8 cellular contexts compared by ENCODE assay signal in the genomic region with DNA sequence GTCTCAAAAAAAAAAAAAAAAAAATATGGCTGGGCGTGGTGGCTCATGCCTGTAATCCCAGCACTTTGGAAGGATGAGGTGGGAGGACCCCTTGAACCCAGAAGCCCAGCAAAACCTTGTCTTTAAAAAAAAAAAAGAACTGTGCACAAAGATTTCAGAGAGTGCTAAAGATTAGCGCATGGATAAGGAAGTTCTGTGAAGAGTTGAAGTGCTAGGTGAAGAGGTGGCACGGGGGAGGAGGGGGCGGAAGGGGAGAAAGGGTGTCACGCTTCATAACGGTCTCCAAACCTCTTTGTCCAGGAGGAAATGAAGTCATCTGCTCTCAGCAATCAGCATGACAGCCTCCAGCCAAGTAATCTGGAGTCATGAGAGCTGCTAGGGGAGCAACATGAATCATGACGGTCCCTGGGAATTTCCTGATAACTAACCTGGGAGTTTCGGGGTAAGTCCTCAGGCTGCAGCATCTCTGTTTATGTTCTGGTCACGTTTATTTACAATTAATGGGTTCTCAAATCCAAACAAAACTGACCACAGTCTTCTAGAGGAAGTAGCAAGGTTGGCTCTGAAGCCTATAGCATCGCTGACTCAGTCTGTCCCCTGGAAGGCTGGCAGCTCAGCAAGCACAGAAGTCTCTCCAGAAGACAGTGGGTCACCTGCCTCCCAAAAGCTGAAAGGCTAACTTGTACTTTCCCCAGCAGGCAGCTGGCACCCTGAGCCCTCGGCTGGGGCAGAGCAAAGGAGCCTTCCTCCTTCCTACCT. TPM values are rescaled to one million over a fixed set of nuclear protein-coding genes. Genes with fewer than 3 reads are reported as not detected.
DNase-seq lines count a peak whose midpoint lies in the region; ATAC-seq, FAIRE-seq and TF ChIP-seq lines count a peak whose summit lies in the region.
"Had no signal": no experiment of that assay in that cellular context is flagged by ENCODE, and none has a peak within 500 bp of the region (broad histone marks: within the 10 kb centered on the region; RNA-seq: fewer than 3 reads in every experiment).

No MANE protein-coding gene starts in this region.

- peak; percentile 41 for ATAC-seq in GM18519 (IDR thresholded peaks at IDR 0.05; ENCODE audit: low FRiP score, unreplicated experiment)
- peak; percentile 44 for ATAC-seq in HG03460 (IDR thresholded peaks at IDR 0.05; ENCODE audit: unreplicated experiment)
- ATAC-seq in T-helper 17 cell, result peak; percentile 47
- peak; percentile 57 for ATAC-seq in upper lobe of right lung

- no peak for TF ChIP-seq CTCF in bronchial epithelial cell (IDR thresholded peaks at IDR 0.05; ENCODE audit: insufficient read depth, low read length, severe bottlenecking)
- no peak for TF ChIP-seq CTCF in upper lobe of right lung (IDR thresholded peaks at IDR 0.05)

- peak overlapping the region; percentile 43 for H3K4me3 Mint-ChIP-seq in T-helper 17 cell

- H3K4me1 Mint-ChIP-seq in T-helper 17 cell, result peaks cover 19% of the 10 kb centered on the region

- peaks cover 2% of the 10 kb centered on the region for H3K36me3 Mint-ChIP-seq in T-helper 17 cell (ENCODE audit: low read depth)

- no peaks in the 10 kb centered on the region for H3K9me3 ChIP-seq in T-helper 17 cell (ENCODE audit: control insufficient read depth, low read length, poor library complexity, severe bottlenecking)
- H3K9me3 ChIP-seq in mucosa of rectum (ENCODE audit: control insufficient read depth in 2 of 2, low read length in 2 of 2), result no peaks in the 10 kb centered on the region
- H3K9me3 ChIP-seq in upper lobe of right lung, result no peaks in the 10 kb centered on the region

- H3K27ac ChIP-seq in mucosa of rectum (ENCODE audit: low read depth in 2 of 2, low read length in 2 of 2), result peak overlapping the region; percentile 59 to 74
- H3K27ac ChIP-seq in upper lobe of right lung, result peak overlapping the region; percentile 72

- no peak for FAIRE-seq in bronchial epithelial cell (lab: Jason Lieb, UNC)
- FAIRE-seq: endometrium had no signal

- peaks cover 28% of the 10 kb centered on the region for H3K27me3 Mint-ChIP-seq in T-helper 17 cell

- peak overlapping the region in 1 of 2 donors; percentile 8 for H3K9ac ChIP-seq in mucosa of rectum (ENCODE audit: low read depth in 1 of 2, low read length in 2 of 2)

- DNase-seq in T-helper 17 cell (no peak), bronchial epithelial cell (ENCODE audit: low read depth) (peak; percentile 99), upper lobe of right lung (peak; percentile 78), foreskin melanocyte (no peak)

- intact Hi-C loops in upper lobe of right lung (cut with DNase I), result no loop called here

- H3K36me3 ChIP-seq in bronchial epithelial cell (ENCODE audit: control insufficient read depth, insufficient read depth, low read length) (peaks cover 9% of the 10 kb centered on the region), mucosa of rectum (ENCODE audit: control insufficient read depth in 2 of 2, insufficient read depth in 2 of 2, low read length in 2 of 2) (no peaks in the 10 kb centered on the region), upper lobe of right lung (no peaks in the 10 kb centered on the region)

- H3K4me3 ChIP-seq in bronchial epithelial cell (ENCODE audit: low read depth, low read length) (no peak overlapping the region), mucosa of rectum (ENCODE audit: low read length in 2 of 2) (peak overlapping the region in 1 of 2 donors; percentile 9), upper lobe of right lung (peak overlapping the region; percentile 10)

- no peak overlapping the region for H3K27ac Mint-ChIP-seq in T-helper 17 cell

- H3K4me1 ChIP-seq in mucosa of rectum (ENCODE audit: control insufficient read depth in 2 of 2, insufficient read depth in 2 of 2, low read length in 2 of 2) (peaks cover 20 to 28% of the 10 kb centered on the region in 2 donors), upper lobe of right lung (peaks cover 43% of the 10 kb centered on the region)

- H3K27me3 ChIP-seq in bronchial epithelial cell (ENCODE audit: control insufficient read depth, insufficient read depth, low read length) (no peaks in the 10 kb centered on the region), mucosa of rectum (ENCODE audit: control insufficient read depth in 2 of 2, insufficient read depth in 2 of 2, low read length in 2 of 2) (peaks cover 5 to 7% of the 10 kb centered on the region in 2 donors), upper lobe of right lung (peaks cover 5% of the 10 kb centered on the region)

RNA-seq across cellular contexts. Expression of a gene that starts 1.9 kb away (rescaled TPM):
- total RNA-seq in T-helper 17 cell (under 1 TPM in 1 of 2 donors, not detected in 1; 0.42 TPM), bronchial epithelial cell (26.3 and 30.0 TPM in 2 replicates), upper lobe of right lung (16.8 TPM)

RNA-seq across cellular contexts. Expression of a gene that starts 34.7 kb away (rescaled TPM):
- 10 to 100 TPM; 52.6 to 59.6 TPM for total RNA-seq in T-helper 17 cell
- 13.4 and 16.5 TPM in 2 replicates for total RNA-seq in bronchial epithelial cell
- total RNA-seq in upper lobe of right lung, result 36.2 TPM

Comparison
In these comparisons a context has a peak if more than half of its experiments do, and no peak if none do; other contexts are left out.
1. DNase-seq: peak in bronchial epithelial cell (single experiment) and upper lobe of right lung (single experiment); none in T-helper 17 cell (0 of 3) and foreskin melanocyte (single experiment).
2. RNA of a gene that starts 1.9 kb away (total RNA-seq): 26.3 to 30.0 TPM in bronchial epithelial cell and 16.8 TPM in upper lobe of right lung (single experiment); 0.42 TPM in T-helper 17 cell; every median in the first group is over 10 times any median in the second.
3. Peak in every context shown above with its lines, with median percentiles within 50 percentile points of each other: ATAC-seq.